ENCODE assay signal across 8 cellular contexts in the genomic region with DNA sequence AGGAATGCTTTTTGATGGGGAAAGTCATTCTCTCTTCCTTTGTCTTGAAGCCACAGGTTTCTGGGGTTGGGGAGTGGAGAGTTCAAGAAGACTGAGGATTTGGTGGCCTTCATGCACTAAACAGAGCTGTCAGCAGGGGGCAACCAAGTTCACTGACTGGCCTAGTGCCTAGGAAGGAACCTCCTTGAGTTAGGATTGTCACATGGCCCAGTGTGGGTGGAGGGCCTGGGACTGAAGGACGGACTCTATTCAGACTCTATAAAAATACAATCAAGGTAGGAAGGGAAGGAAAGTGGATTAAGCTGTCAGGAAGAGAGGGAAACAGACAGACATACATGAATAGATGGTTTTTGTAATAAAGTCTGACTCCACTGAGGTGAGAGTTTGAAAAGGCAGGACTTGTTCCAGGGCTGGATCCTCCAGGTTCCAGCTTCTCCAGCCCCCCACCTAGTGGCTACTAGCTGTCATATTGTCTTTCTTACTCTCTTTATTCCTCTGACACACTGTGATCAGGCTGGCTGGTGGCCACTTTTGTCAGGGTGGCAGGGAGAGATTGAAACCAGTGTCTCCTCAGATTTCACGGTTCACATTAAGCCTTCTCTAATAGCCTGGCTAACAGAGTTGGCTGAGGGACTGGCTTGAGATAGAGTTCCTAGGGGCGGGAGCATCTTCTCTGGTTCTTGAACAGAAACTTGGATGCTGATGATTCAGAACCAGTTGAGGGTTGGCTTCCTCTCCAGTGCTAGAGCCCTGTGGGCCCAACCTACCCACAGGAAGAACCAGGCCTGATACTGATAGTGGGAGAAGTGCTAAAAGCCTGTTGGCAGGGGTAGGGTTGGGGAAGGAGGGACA. TPM values are rescaled to one million over a fixed set of nuclear protein-coding genes. Genes with fewer than 3 reads are reported as not detected.
A peak's percentile ranks its signal among the peaks of the same experiment; 100 is the strongest.
DNase-seq lines count a peak whose midpoint lies in the region; ATAC-seq and TF ChIP-seq lines count a peak whose summit lies in the region.

No MANE protein-coding gene starts in this region.

- no peak overlapping the region for H2AK5ac ChIP-seq in neuronal stem cell (ENCODE audit: low read depth, low read length)

- H4K20me1 ChIP-seq in DOHH2 (ENCODE audit: control insufficient read depth, insufficient read depth, low read depth, low read length): peaks cover 2% of the 10 kb centered on the region; the same call in 1 of the 2 replicates

- H3K4me3 ChIP-seq in DOHH2 (ENCODE audit: low read length) (no peak overlapping the region), RWPE2 (ENCODE audit: severe bottlenecking) (no peak overlapping the region), foreskin fibroblast (ENCODE audit: low read depth in 1 of 2, low read length in 2 of 2) (peak overlapping the region in 1 of 2 donors; percentile 6), neuronal stem cell (ENCODE audit: low read length in 2 of 2) (no peak overlapping the region), subcutaneous abdominal adipose tissue (ENCODE audit: low read depth in 1 of 5, low read length in 5 of 5) (peak overlapping the region in 2 of 5 donors; percentile 40 to 50)

- H3F3A ChIP-seq in DOHH2 (ENCODE audit: control insufficient read depth, insufficient read depth): peaks cover 18% of the 10 kb centered on the region

- no peak overlapping the region for H2BK15ac ChIP-seq in neuronal stem cell (ENCODE audit: low read length)

- peaks cover 8% of the 10 kb centered on the region; the same call in 1 of the 2 replicates for H3K79me2 ChIP-seq in DOHH2 (ENCODE audit: control insufficient read depth, low read length)

- peaks cover 76% of the 10 kb centered on the region for H3K36me3 ChIP-seq in DOHH2 (ENCODE audit: control insufficient read depth, low read length)
- H3K36me3 ChIP-seq in RWPE2 (ENCODE audit: low read depth): peaks cover 36% of the 10 kb centered on the region
- peaks cover 53 to 79% of the 10 kb centered on the region in 2 donors for H3K36me3 ChIP-seq in neuronal stem cell (replicated peaks in 1 of 2; ENCODE audit: control insufficient read depth in 2 of 2, insufficient read depth in 2 of 2, low read length in 2 of 2)
- H3K36me3 ChIP-seq in subcutaneous abdominal adipose tissue (ENCODE audit: control insufficient read depth in 5 of 5, insufficient read depth in 5 of 5, low read length in 5 of 5): peaks cover 0 to 10% (median 7%) of the 10 kb centered on the region in 5 donors

- H3K18ac ChIP-seq in neuronal stem cell (ENCODE audit: low read length): no peak overlapping the region

- no peak overlapping the region for H3K23ac ChIP-seq in neuronal stem cell (ENCODE audit: low read depth, low read length, poor library complexity)

- no peak overlapping the region for H4K8ac ChIP-seq in neuronal stem cell (ENCODE audit: low read depth, low read length)

- ATAC-seq in RWPE2 (ENCODE audit: low read depth): peak; percentile 59
- no peak for ATAC-seq in GM18870 (IDR thresholded peaks at IDR 0.05; ENCODE audit: unreplicated experiment)

- H3K27me3 ChIP-seq in DOHH2 (ENCODE audit: control insufficient read depth, low read length): no peaks in the 10 kb centered on the region
- H3K27me3 ChIP-seq in RWPE2 (ENCODE audit: insufficient read depth, poor library complexity, severe bottlenecking): no peaks in the 10 kb centered on the region
- H3K27me3 ChIP-seq in neuronal stem cell (ENCODE audit: control insufficient read depth in 3 of 3, insufficient read depth in 3 of 3, low read depth in 1 of 3, low read length in 3 of 3): no peaks in the 10 kb centered on the region
- H3K27me3 ChIP-seq in subcutaneous abdominal adipose tissue (ENCODE audit: control insufficient read depth in 5 of 5, insufficient read depth in 4 of 5, low read length in 5 of 5): no peaks in the 10 kb centered on the region

- H3K9ac ChIP-seq in neuronal stem cell (ENCODE audit: low read depth, low read length, poor library complexity) (no peak overlapping the region), subcutaneous abdominal adipose tissue (ENCODE audit: low read length in 5 of 5) (peak overlapping the region; percentile 44 to 69 (median 57))

- peak; percentile 76 for TF ChIP-seq CTCF in DOHH2 (IDR thresholded peaks at IDR 0.05; ENCODE audit: low read depth, low read length, poor library complexity, severe bottlenecking)
- TF ChIP-seq CTCF in RWPE2 (IDR thresholded peaks at IDR 0.05; ENCODE audit: poor library complexity, severe bottlenecking): peak; percentile 79
- peak; percentile 80 for TF ChIP-seq CTCF in foreskin fibroblast (IDR thresholded peaks at IDR 0.05; ENCODE audit: low read depth, low read length)

- no peak overlapping the region for H2BK12ac ChIP-seq in neuronal stem cell (ENCODE audit: low read length)

- no peak overlapping the region for H3K14ac ChIP-seq in neuronal stem cell (ENCODE audit: low read length)

- H3K9me2 ChIP-seq in DOHH2 (replicated peaks; ENCODE audit: control insufficient read depth, low read length): no peaks in the 10 kb centered on the region

- no peaks in the 10 kb centered on the region for H3K9me3 ChIP-seq in DOHH2 (ENCODE audit: control insufficient read depth, insufficient read depth, low read length)
- no peaks in the 10 kb centered on the region for H3K9me3 ChIP-seq in RWPE2 (ENCODE audit: severe bottlenecking)
- H3K9me3 ChIP-seq in neuronal stem cell (replicated peaks in 1 of 2; ENCODE audit: control insufficient read depth in 2 of 2, insufficient read depth in 1 of 2, low read depth in 1 of 2, low read length in 2 of 2): no peaks in the 10 kb centered on the region
- no peaks in the 10 kb centered on the region for H3K9me3 ChIP-seq in subcutaneous abdominal adipose tissue (ENCODE audit: control insufficient read depth in 5 of 5, low read length in 5 of 5)

- H3K27ac ChIP-seq in DOHH2 (ENCODE audit: low read depth, low read length) (no peak overlapping the region), RWPE2 (ENCODE audit: poor library complexity, severe bottlenecking) (peak overlapping the region; percentile 91), neuronal stem cell (replicated peaks; ENCODE audit: low read length) (no peak overlapping the region), subcutaneous abdominal adipose tissue (ENCODE audit: low read depth, low read length) (peak overlapping the region; percentile 96)

- H3K79me1 ChIP-seq in neuronal stem cell (ENCODE audit: low read depth, low read length): peaks cover 4% of the 10 kb centered on the region

- peaks cover 37% of the 10 kb centered on the region for H3K4me1 ChIP-seq in DOHH2 (ENCODE audit: control insufficient read depth, low read length)
- peaks cover 54% of the 10 kb centered on the region for H3K4me1 ChIP-seq in RWPE2 (ENCODE audit: insufficient read depth, poor library complexity, severe bottlenecking)
- H3K4me1 ChIP-seq in neuronal stem cell (ENCODE audit: control insufficient read depth in 2 of 2, insufficient read depth in 1 of 2, low read depth in 1 of 2, low read length in 2 of 2): peaks cover 9 to 14% of the 10 kb centered on the region in 2 donors
- peaks cover 18 to 60% (median 49%) of the 10 kb centered on the region in 5 donors for H3K4me1 ChIP-seq in subcutaneous abdominal adipose tissue (ENCODE audit: control insufficient read depth in 5 of 5, insufficient read depth in 5 of 5, low read length in 5 of 5)

- no peak overlapping the region for H2BK120ac ChIP-seq in neuronal stem cell (ENCODE audit: low read depth, low read length)

- H2BK5ac ChIP-seq in neuronal stem cell (ENCODE audit: low read length): no peak overlapping the region

- peak overlapping the region; percentile 24 for H2AFZ ChIP-seq in neuronal stem cell (ENCODE audit: low read length)

- WGBS in neuronal stem cell (ENCODE audit: extremely low coverage in 2 of 2, insufficient read length in 2 of 2, insufficient replicate concordance in 1 of 2), 2 donors: no CpG with 5 or more reads among the region's 3 CpGs

- H3K4me2 ChIP-seq in DOHH2 (ENCODE audit: low read length) (no peak overlapping the region), neuronal stem cell (ENCODE audit: insufficient read depth, low read length, poor library complexity, severe bottlenecking) (no peak overlapping the region)

- DNase-seq in HuH-7 (ENCODE audit: low spot score) (peak; percentile 70), RWPE2 (ENCODE audit: low spot score) (peak; percentile 80), foreskin fibroblast (peak; percentile 98), neuronal stem cell (ENCODE audit: low spot score) (peak; percentile 76)
- peak in 3 of 4 experiments; percentile 42 to 68 (median 61) for DNase-seq in activated naive CD4-positive, alpha-beta T cell (lab: John Stamatoyannopoulos, UW)

- H4K91ac ChIP-seq in neuronal stem cell (ENCODE audit: low read depth, low read length, poor library complexity): no peak overlapping the region

- H3K4ac ChIP-seq in neuronal stem cell (ENCODE audit: low read length): no peak overlapping the region

RNA-seq across cellular contexts. Expression of gene SH3BGRL3, which starts 4.1 kb away (rescaled TPM):
- polyA plus RNA-seq in neuronal stem cell (2013, experiment 1 of 2): 112 TPM
- polyA plus RNA-seq in neuronal stem cell (2013, experiment 2 of 2): 106 TPM

RNA-seq across cellular contexts. Expression of gene UBXN11, which starts 30.6 kb away (rescaled TPM):
- 14.9 TPM for polyA plus RNA-seq in neuronal stem cell (2013, experiment 1 of 2)
- 13.6 TPM for polyA plus RNA-seq in neuronal stem cell (2013, experiment 2 of 2)

RNA-seq across cellular contexts. Expression of gene CEP85, which starts 41.8 kb away (rescaled TPM):
- polyA plus RNA-seq in neuronal stem cell (2013, experiment 1 of 2): 26.9 TPM
- 26.9 TPM for polyA plus RNA-seq in neuronal stem cell (2013, experiment 2 of 2)

RNA-seq across cellular contexts. Expression of gene CD52, which starts 42.0 kb away (rescaled TPM):
- polyA plus RNA-seq in neuronal stem cell (2013, experiment 1 of 2): 2.2 TPM
- polyA plus RNA-seq in neuronal stem cell (2013, experiment 2 of 2): 1.7 TPM

Comparison
In these comparisons a context has a peak if more than half of its experiments do, and no peak if none do; other contexts are left out.
1. H3K27ac ChIP-seq: peak in RWPE2 (single experiment) and subcutaneous abdominal adipose tissue (single experiment); none in DOHH2 (single experiment) and neuronal stem cell (single experiment).
2. Peak in every context shown above with its lines, with median percentiles within 50 percentile points of each other: CTCF ChIP-seq and DNase-seq.